In the genomic region with DNA sequence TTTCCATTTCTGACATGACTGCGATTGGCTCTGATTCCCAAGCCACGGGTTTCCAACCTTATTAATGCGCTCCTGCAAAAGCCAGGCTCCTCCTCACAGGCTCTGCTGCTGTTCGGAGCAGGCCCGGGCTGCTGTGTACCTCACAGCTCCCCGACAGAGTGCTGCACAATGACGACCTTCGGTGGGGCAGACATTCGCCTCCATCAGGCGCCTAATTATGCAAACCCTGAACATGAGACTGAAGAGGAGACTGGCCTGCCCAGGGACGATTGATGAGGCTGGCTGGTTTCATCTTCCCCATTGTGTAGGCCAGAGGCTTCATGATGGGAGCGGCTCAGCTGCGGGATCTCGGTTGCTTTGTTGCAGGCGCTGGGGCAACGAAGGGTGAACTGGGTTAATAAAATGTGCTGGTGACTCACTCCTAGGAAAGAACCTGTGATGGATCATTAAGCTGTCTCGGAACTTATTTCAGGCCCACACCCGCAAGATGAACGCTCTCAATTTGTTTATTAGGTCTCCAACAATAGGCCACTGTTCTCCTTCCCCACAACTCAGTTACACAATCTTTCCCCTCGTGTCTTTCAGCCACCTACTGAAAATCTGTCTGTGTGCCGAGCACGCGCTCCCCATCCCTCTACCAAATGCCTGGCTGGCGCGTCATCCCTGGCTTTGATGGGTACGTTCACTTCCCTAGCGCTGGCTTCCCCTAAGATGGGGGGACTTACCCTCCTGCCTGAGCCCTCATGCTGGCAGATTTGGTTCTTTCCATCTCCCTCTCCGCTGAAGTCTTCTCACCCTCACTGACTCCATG, we compare ENCODE assay signal across 11 cellular contexts. TPM values are rescaled to one million over a fixed set of nuclear protein-coding genes. Genes with fewer than 3 reads are reported as not detected.
DNase-seq lines count a peak whose midpoint lies in the region; ATAC-seq, FAIRE-seq and TF ChIP-seq lines count a peak whose summit lies in the region.
"Had no signal": no experiment of that assay in that cellular context is flagged by ENCODE, and none has a peak within 500 bp of the region (broad histone marks: within the 10 kb centered on the region; RNA-seq: fewer than 3 reads in every experiment).

No MANE protein-coding gene starts in this region.

- no peak overlapping the region for H3K27ac ChIP-seq in left ventricle myocardium inferior (replicated peaks)
- peak overlapping the region; percentile 47 for H3K27ac ChIP-seq in duodenal mucosa (ENCODE audit: low read depth, low read length)

- H3K4me3 ChIP-seq in left ventricle myocardium inferior = no peak overlapping the region
- H3K4me3 ChIP-seq in duodenal mucosa (ENCODE audit: low read depth in 1 of 2, low read length in 2 of 2) = no peak overlapping the region

- ATAC-seq in Right ventricle myocardium inferior = peak; percentile 43
- no peak for ATAC-seq in GM19463 (IDR thresholded peaks at IDR 0.05; ENCODE audit: unreplicated experiment)
- no peak for ATAC-seq in GM21576 (IDR thresholded peaks at IDR 0.05; ENCODE audit: unreplicated experiment)

- H3K4me1 ChIP-seq in left ventricle myocardium inferior (peaks cover 6% of the 10 kb centered on the region), duodenal mucosa (ENCODE audit: control insufficient read depth in 1 of 2, insufficient read depth in 2 of 2, low read length in 2 of 2) (peaks cover 26 to 35% of the 10 kb centered on the region in 2 donors)

- H3K27me3 ChIP-seq in left ventricle myocardium inferior (ENCODE audit: low read depth) (no peaks in the 10 kb centered on the region), duodenal mucosa (ENCODE audit: control insufficient read depth in 1 of 2, insufficient read depth in 2 of 2, low read length in 2 of 2) (no peaks in the 10 kb centered on the region)

- no peaks in the 10 kb centered on the region for H3K36me3 ChIP-seq in left ventricle myocardium inferior
- H3K36me3 ChIP-seq in duodenal mucosa (ENCODE audit: control insufficient read depth in 1 of 2, insufficient read depth in 2 of 2, low read length in 2 of 2) = no peaks in the 10 kb centered on the region

- DNase-seq in Right ventricle myocardium inferior (ENCODE audit: missing footprints) (no peak), left ventricle myocardium inferior (no peak), middle frontal gyrus (ENCODE audit: extremely low spot score, low spot score) (peak; percentile 9), urothelium cell line (ENCODE audit: low spot score) (peak; percentile 82), 8988T (no peak)
- DNase-seq: activated CD4-positive, alpha-beta T cell treated with anti-CD3 and anti-CD28 coated beads, Interleukin-2, amount 10 ng/mL, durations not matched to agents 7 days and 5 days; stimulated activated CD4-positive, alpha-beta T cell treated with anti-CD3 and anti-CD28 coated beads, Interleukin-12 subunit alpha, Interleukin-12 subunit beta, amount 100 ng/mL, for 4 hours had no signal

- TF ChIP-seq CTCF in left ventricle myocardium inferior (IDR thresholded peaks at IDR 0.05; ENCODE audit: borderline replicate concordance) = no peak

- H3K9me3 ChIP-seq in left ventricle myocardium inferior (replicated peaks) (no peaks in the 10 kb centered on the region), duodenal mucosa (ENCODE audit: control insufficient read depth in 1 of 2, low read length in 2 of 2) (no peaks in the 10 kb centered on the region)

- FAIRE-seq in urothelium cell line (lab: Jason Lieb, UNC) = no peak

- H3K9ac ChIP-seq in duodenal mucosa (ENCODE audit: low read depth in 1 of 2, low read length in 2 of 2) = peak overlapping the region; percentile 26 to 48

- intact Hi-C loops in Right ventricle myocardium inferior (cut with DNase I) = no loop called here
- intact Hi-C loops in left ventricle myocardium inferior (cut with micrococcal nuclease) = no loop called here

RNA-seq across cellular contexts. Expression of a gene that starts 27.2 kb away (rescaled TPM):
- 83.3 TPM for total RNA-seq in Right ventricle myocardium inferior
- total RNA-seq in left ventricle myocardium inferior = 101 TPM

RNA-seq across cellular contexts. Expression of a gene that starts 58.0 kb away (rescaled TPM):
- total RNA-seq in Right ventricle myocardium inferior = 0.14 TPM
- total RNA-seq in left ventricle myocardium inferior = 0.25 TPM
- total RNA-seq: activated CD4-positive, alpha-beta T cell treated with anti-CD3 and anti-CD28 coated beads, Interleukin-2, amount 10 ng/mL, durations not matched to agents 7 days and 5 days; NCI-H460 had no signal

Comparison
In these comparisons a context has a peak if more than half of its experiments do, and no peak if none do; other contexts are left out.
1. DNase-seq: peak in middle frontal gyrus (single experiment) and urothelium cell line (single experiment); none in Right ventricle myocardium inferior (single experiment), left ventricle myocardium inferior (single experiment) and 8988T (single experiment).